Comparison of ENCODE assay signal across 8 cellular contexts in genomic region chr3:195908439-195909293, GRCh38. TPM values are rescaled to one million over a fixed set of nuclear protein-coding genes. Genes with fewer than 3 reads are reported as not detected.
DNase-seq lines count a peak whose midpoint lies in the region; ATAC-seq and TF ChIP-seq lines count a peak whose summit lies in the region.

Gene TNK2, minus strand, starts transcription at chr3:195908551. Its CDS starts 19,963 bp downstream, at chr3:195888588.

- H3K4me3 Mint-ChIP-seq in CD8-positive, alpha-beta T cell, result peak within 1 kb of the TSS; percentile 93
- H3K4me3 Mint-ChIP-seq in naive thymus-derived CD8-positive, alpha-beta T cell, result peak within 1 kb of the TSS; percentile 84 to 98 (median 96)

- H3K27me3 Mint-ChIP-seq in CD8-positive, alpha-beta T cell (ENCODE audit: low read depth), result no peaks in the 10 kb centered on the region
- no peaks in the 10 kb centered on the region for H3K27me3 Mint-ChIP-seq in naive thymus-derived CD8-positive, alpha-beta T cell

- peaks cover 36% of the 10 kb centered on the region for H3K4me1 ChIP-seq in CD8-positive, alpha-beta T cell (ENCODE audit: insufficient read depth, low read length)
- H3K4me1 ChIP-seq in KMS-11 (ENCODE audit: low read depth, poor library complexity, severe bottlenecking) (peaks cover 45% of the 10 kb centered on the region), upper lobe of right lung (peaks cover 41% of the 10 kb centered on the region)

- CTCF ChIA-PET in CD8-positive, alpha-beta T cell (lab: Charles Lee), result interaction anchor here (0.9 to 4.0 kb wide), 5 partner anchors 8 to 48 kb away, joined by 3 to 75 read pairs (median 3); no protein-coding TSS in a partner anchor

- no peaks in the 10 kb centered on the region for H3K9me3 Mint-ChIP-seq in CD8-positive, alpha-beta T cell
- H3K9me3 Mint-ChIP-seq in naive thymus-derived CD8-positive, alpha-beta T cell, result no peaks in the 10 kb centered on the region

- H3K27ac Mint-ChIP-seq in CD8-positive, alpha-beta T cell, result peak within 1 kb of the TSS; percentile 100
- H3K27ac Mint-ChIP-seq in naive thymus-derived CD8-positive, alpha-beta T cell, result peak within 1 kb of the TSS; percentile 97 to 100 (median 100)

- TF ChIP-seq CTCF in CD8-positive, alpha-beta T cell (IDR thresholded peaks at IDR 0.05), result no peak
- TF ChIP-seq CTCF in KMS-11 (conservative IDR thresholded peaks at IDR 0.05; ENCODE audit: low read depth, low read length) (no peak), epithelial cell of proximal tubule (conservative IDR thresholded peaks at IDR 0.05; ENCODE audit: low read depth, low read length) (no peak), upper lobe of right lung (IDR thresholded peaks at IDR 0.05) (no peak)

- H3K9me3 ChIP-seq in CD8-positive, alpha-beta T cell (ENCODE audit: low read length), result no peaks in the 10 kb centered on the region
- no peaks in the 10 kb centered on the region for H3K9me3 ChIP-seq in upper lobe of right lung

- peak within 1 kb of the TSS; percentile 46 for H3K4me3 ChIP-seq in CD8-positive, alpha-beta T cell (ENCODE audit: low read depth, low read length)
- peak within 1 kb of the TSS; percentile 69 for H3K4me3 ChIP-seq in KMS-11 (IDR thresholded peaks at IDR 0.05; ENCODE audit: insufficient read depth, low read depth, low read length)
- H3K4me3 ChIP-seq in epithelial cell of proximal tubule (ENCODE audit: low read depth, low read length), result peak within 1 kb of the TSS; percentile 55
- peak within 1 kb of the TSS; percentile 62 for H3K4me3 ChIP-seq in upper lobe of right lung

- peak; percentile 3 for ATAC-seq in CD8-positive, alpha-beta T cell
- ATAC-seq in GM21515 (IDR thresholded peaks at IDR 0.05; ENCODE audit: unreplicated experiment) (peak; percentile 17), upper lobe of right lung (peak; percentile 9)
- ATAC-seq in naive thymus-derived CD8-positive, alpha-beta T cell, result peak; percentile 4 to 11

- peak within 1 kb of the TSS; percentile 100 for H3K4me2 ChIP-seq in KMS-11

- intact Hi-C loops in CD8-positive, alpha-beta T cell (cut with DNase I, micrococcal nuclease), result loop anchor here (1.0 to 10.0 kb wide), 6 partner anchors 13 to 1424 kb away; partner anchors contain the start of genes PPP1R2 (in 2 of the 2), XXYLT1 (in 2 of the 2), ATP13A3 (in 1 of the 2) and TFRC (in 1 of the 2)
- intact Hi-C loops in upper lobe of right lung (cut with DNase I), result no loop called here

- H3K4me1 Mint-ChIP-seq in CD8-positive, alpha-beta T cell (ENCODE audit: low read depth), result peaks cover 42% of the 10 kb centered on the region
- peaks cover 26 to 49% (median 44%) of the 10 kb centered on the region in 4 donors for H3K4me1 Mint-ChIP-seq in naive thymus-derived CD8-positive, alpha-beta T cell

- POLR2A ChIA-PET in CD8-positive, alpha-beta T cell (lab: Charles Lee), result interaction anchor here (0.7 to 4.2 kb wide), 6 partner anchors 8 to 366 kb away, joined by 3 to 86 read pairs (median 4); partner anchors contain the start of gene PPP1R2
- POLR2A ChIA-PET in naive thymus-derived CD8-positive, alpha-beta T cell (lab: Charles Lee), result interaction anchor here (0.6 to 5.6 kb wide), 11 partner anchors 8 to 637 kb away, joined by 3 to 241 read pairs (median 4); partner anchors contain the start of gene PPP1R2

- H4K20me1 ChIP-seq in KMS-11 (ENCODE audit: insufficient read depth), result no peaks in the 10 kb centered on the region

- H3K36me3 ChIP-seq in CD8-positive, alpha-beta T cell (ENCODE audit: insufficient read depth, low read length), result no peaks in the 10 kb centered on the region
- H3K36me3 ChIP-seq in KMS-11 (ENCODE audit: insufficient read depth), result no peaks in the 10 kb centered on the region
- H3K36me3 ChIP-seq in upper lobe of right lung, result no peaks in the 10 kb centered on the region

- peaks cover 5% of the 10 kb centered on the region for H3K36me3 Mint-ChIP-seq in CD8-positive, alpha-beta T cell
- no peaks in the 10 kb centered on the region for H3K36me3 Mint-ChIP-seq in naive thymus-derived CD8-positive, alpha-beta T cell

- H3K27me3 ChIP-seq in CD8-positive, alpha-beta T cell (ENCODE audit: insufficient read depth, low read length), result no peaks in the 10 kb centered on the region
- H3K27me3 ChIP-seq in KMS-11 (ENCODE audit: insufficient read depth, low read depth) (no peaks in the 10 kb centered on the region), upper lobe of right lung (no peaks in the 10 kb centered on the region)

- H3K79me2 ChIP-seq in KMS-11 (ENCODE audit: insufficient read depth, low read depth), result peaks cover 14% of the 10 kb centered on the region; the same call in 1 of the 2 replicates

- peak within 1 kb of the TSS; percentile 60; the same call in 1 of the 2 replicates for H2AFZ ChIP-seq in KMS-11 (ENCODE audit: low read depth)

- peak within 1 kb of the TSS; percentile 69 for H3K27ac ChIP-seq in CD8-positive, alpha-beta T cell (ENCODE audit: low read depth, low read length)
- peak within 1 kb of the TSS; percentile 77 for H3K27ac ChIP-seq in KMS-11
- peak within 1 kb of the TSS; percentile 56 for H3K27ac ChIP-seq in upper lobe of right lung

- DNase-seq in CD8-positive, alpha-beta T cell, result peak in 6 of 7 experiments; percentile 17 to 72 (median 54)
- DNase-seq in activated CD8-positive, alpha-beta memory T cell treated with anti-CD3 and anti-CD28 coated beads, Interleukin-2, amount 50 U/mL, for 4 hours, result peak; percentile 34
- DNase-seq in epithelial cell of proximal tubule (ENCODE audit: low read depth) (no peak), upper lobe of right lung (peak; percentile 78), DMS153 (lab: John Stamatoyannopoulos, UW) (no peak)
- DNase-seq in naive thymus-derived CD8-positive, alpha-beta T cell, result peak; percentile 29 to 71 (median 44)

- H3K9ac ChIP-seq in KMS-11, result peak within 1 kb of the TSS; percentile 60

RNA-seq across cellular contexts. Expression of gene TNK2, which starts in this region (rescaled TPM):
- 100 to 1,000 TPM; 127 to 130 TPM for total RNA-seq in CD8-positive, alpha-beta T cell
- total RNA-seq in epithelial cell of proximal tubule (10.4 and 21.0 TPM in 2 replicates), upper lobe of right lung (58.8 TPM)
- total RNA-seq in naive thymus-derived CD8-positive, alpha-beta T cell, result 100 to 1,000 TPM; 146 to 149 TPM
- polyA plus RNA-seq in naive thymus-derived CD8-positive, alpha-beta T cell, result 1 to 10 TPM; 1.3 to 2.5 (median 1.6) TPM

Comparison
In these comparisons a context has a peak if more than half of its experiments do, and no peak if none do; other contexts are left out.
1. DNase-seq: peak in CD8-positive, alpha-beta T cell (6 of 7), activated CD8-positive, alpha-beta memory T cell treated with anti-CD3 and anti-CD28 coated beads, Interleukin-2, amount 50 U/mL, for 4 hours (single experiment), naive thymus-derived CD8-positive, alpha-beta T cell (10 of 10) and upper lobe of right lung (single experiment); none in epithelial cell of proximal tubule (single experiment) and DMS153 (single experiment).
2. Peak in every context shown above with its lines, with median percentiles within 50 percentile points of each other: ATAC-seq, H3K27ac ChIP-seq and H3K4me3 ChIP-seq.